Comparison of ENCODE assay signal across 18 cellular contexts in genomic region chr10:57925045-57925444, GRCh38.
DNase-seq lines count a peak whose midpoint lies in the region; FAIRE-seq and TF ChIP-seq lines count a peak whose summit lies in the region.
"Had no signal": no experiment of that assay in that cellular context is flagged by ENCODE, and none has a peak within 500 bp of the region (broad histone marks: within the 10 kb centered on the region; RNA-seq: fewer than 3 reads in every experiment).

No MANE protein-coding gene starts in this region.

- TF ChIP-seq EP300 in neural cell (conservative IDR thresholded peaks at IDR 0.05; ENCODE audit: poor library complexity, severe bottlenecking), result no peak

- peak; percentile 2 for DNase-seq in NCI-H2029 (lab: John Stamatoyannopoulos, UW)
- no peak for DNase-seq in NCI-H2029 treated with DMSO at 0.1 percent for 48 hours (lab: John Stamatoyannopoulos, UW)
- DNase-seq in LNCaP clone FGC (ENCODE audit: low read depth), result peak; percentile 90
- DNase-seq in bronchial epithelial cell (ENCODE audit: low read depth), result peak; percentile 5
- no peak for DNase-seq in islet precursor cell
- no peak for DNase-seq in GM03348 (ENCODE audit: low spot score)
- DNase-seq in GM13976 (ENCODE audit: low spot score), result no peak
- DNase-seq: 8988T; MV-4-11; NCI-H1417 treated with DMSO at 0.1 percent for 48 hours; NCI-H2081 treated with DMSO at 0.1 percent for 48 hours; NCI-H226; NCI-H69; NK-92 treated with Interleukin-12 subunit alpha and Interleukin-12 subunit beta, amount 100 ng/mL, for 24 hours had no signal

- no peak overlapping the region for H3K4me2 ChIP-seq in neural cell (ENCODE audit: low read length)
- H3K4me2 ChIP-seq: BLaER1 had no signal

- H3K9me3 ChIP-seq in neural cell (ENCODE audit: low read length), result no peaks in the 10 kb centered on the region
- H3K9me3 ChIP-seq: BLaER1 had no signal

- no peaks in the 10 kb centered on the region for H3K79me2 ChIP-seq in neural cell (replicated peaks; ENCODE audit: insufficient read depth, low read length)

- H3F3A ChIP-seq in neural cell (ENCODE audit: insufficient read depth, low read length, poor library complexity, severe bottlenecking), result no peaks in the 10 kb centered on the region

- H3K9me2 ChIP-seq in neural cell (ENCODE audit: insufficient read depth, low read length), result no peaks in the 10 kb centered on the region

- H4K20me1 ChIP-seq in neural cell (ENCODE audit: insufficient read depth), result no peaks in the 10 kb centered on the region
- H4K20me1 ChIP-seq: BLaER1 had no signal

- H3K27me3 ChIP-seq in bronchial epithelial cell (ENCODE audit: control insufficient read depth, insufficient read depth, low read length) (no peaks in the 10 kb centered on the region), neural cell (ENCODE audit: insufficient read depth, low read depth, low read length) (no peaks in the 10 kb centered on the region)
- H3K27me3 ChIP-seq: BLaER1 had no signal

- FAIRE-seq in bronchial epithelial cell (lab: Jason Lieb, UNC), result no peak
- FAIRE-seq: GM12892, HepG2 had no signal

- H3K36me3 ChIP-seq in bronchial epithelial cell (ENCODE audit: control insufficient read depth, insufficient read depth, low read length) (no peaks in the 10 kb centered on the region), neural cell (ENCODE audit: insufficient read depth, low read length) (no peaks in the 10 kb centered on the region)
- H3K36me3 ChIP-seq: BLaER1 had no signal

- H3K27ac ChIP-seq in neural cell (ENCODE audit: low read length), result no peak overlapping the region
- H3K27ac ChIP-seq: BLaER1 had no signal

- no peak overlapping the region for H3K9ac ChIP-seq in neural cell (ENCODE audit: low read length)
- H3K9ac ChIP-seq: BLaER1 had no signal

- no peak for TF ChIP-seq RAD21 in neural cell (conservative IDR thresholded peaks at IDR 0.05)

- H3K4me3 ChIP-seq in LNCaP clone FGC (ENCODE audit: low read depth, low read length) (no peak overlapping the region), bronchial epithelial cell (ENCODE audit: low read depth, low read length) (no peak overlapping the region), neural cell (ENCODE audit: low read length) (no peak overlapping the region)
- H3K4me3 ChIP-seq: BLaER1 had no signal

- TF ChIP-seq CTCF in LNCaP clone FGC (IDR thresholded peaks at IDR 0.05; ENCODE audit: control insufficient read depth, extremely low read depth, insufficient read depth) (no peak), bronchial epithelial cell (IDR thresholded peaks at IDR 0.05; ENCODE audit: insufficient read depth, low read length, severe bottlenecking) (no peak), neural cell (IDR thresholded peaks at IDR 0.05; ENCODE audit: poor library complexity, severe bottlenecking) (no peak), GM13976 (IDR thresholded peaks at IDR 0.05; ENCODE audit: borderline replicate concordance, control extremely low read depth, extremely low read depth, insufficient read depth, missing control alignments) (no peak)

- in situ Hi-C loops in GM13976 (cut with MboI; ENCODE audit: low sequenced_read_pairs, unreplicated experiment), result no loop called here

- H2AFZ ChIP-seq in neural cell (ENCODE audit: low read depth, low read length), result no peak overlapping the region

TF ChIP-seq in neural cell, 6 proteins besides CTCF, POLR2A, EP300 and RAD21:
- TF ChIP-seq POLR2AphosphoS5 (IDR thresholded peaks at IDR 0.05), result peak; percentile 54
- TF ChIP-seq EZH2 (IDR thresholded peaks at IDR 0.05; ENCODE audit: borderline replicate concordance, insufficient read depth, low read length, poor library complexity, severe bottlenecking), result no peak
- TF ChIP-seq TAF1 (IDR thresholded peaks at IDR 0.05; ENCODE audit: low read depth), result no peak
TF ChIP-seq in neural cell: peak in this region for 1.

Comparison
In these comparisons a context has a peak if more than half of its experiments do, and no peak if none do; other contexts are left out.
1. DNase-seq: peak in NCI-H2029 (single experiment), LNCaP clone FGC (single experiment) and bronchial epithelial cell (single experiment); none in NCI-H2029 treated with DMSO at 0.1 percent for 48 hours (single experiment), islet precursor cell (single experiment), GM03348 (single experiment) and GM13976 (single experiment).